Comparison of ENCODE assay signal across 26 cellular contexts in genomic region chr18:11529081-11529480, GRCh38.
"Had no signal": no experiment of that assay in that cellular context is flagged by ENCODE, and none has a peak within 500 bp of the region (broad histone marks: within the 10 kb centered on the region; RNA-seq: fewer than 3 reads in every experiment).

No MANE protein-coding gene starts in this region.

- H3K27ac ChIP-seq: ascending aorta, breast epithelium, epithelial cell of prostate, esophagus squamous epithelium, sigmoid colon, suprapubic skin, tibial artery, upper lobe of right lung had no signal

- DNase-seq: activated CD4-positive, alpha-beta T cell treated with anti-CD3 and anti-CD28 coated beads for 4 hours; activated CD4-positive, alpha-beta T cell treated with anti-CD3 and anti-CD28 coated beads, Interleukin-2, amount 50 U/mL, for 4 hours; activated effector memory CD4-positive, alpha-beta T cell treated with Interleukin-2 at 50 U/mL for 16 hours; activated naive CD4-positive, alpha-beta T cell treated with Interleukin-2 at 50 U/mL for 16 hours; activated naive CD8-positive, alpha-beta T cell treated with anti-CD3 and anti-CD28 coated beads for 36 hours; effector CD8-positive, alpha-beta T cell; esophagus squamous epithelium; head of caudate nucleus; hippocampal formation; left cardiac atrium; left ventricle myocardium superior; mucosa of descending colon; retina; sigmoid colon; stimulated activated CD4-positive, alpha-beta T cell treated with anti-CD3 and anti-CD28 coated beads, Interleukin-15, amount 100 ng/mL, for 24 hours; stimulated activated CD4-positive, alpha-beta T cell treated with anti-CD3 and anti-CD28 coated beads, Interleukin-2, amount 100 ng/mL, for 24 hours; stimulated activated naive B cell treated with anti-CD40 and anti-IgM and Interleukin-4, amounts not matched to agents 10 μg/mL and 1 μg/mL and 100 μg/mL, for 72 hours; tibial artery; upper lobe of right lung had no signal

- ATAC-seq: left cardiac atrium; left ventricle myocardium superior; mucosa of descending colon; stimulated activated naive B cell treated with anti-CD40 and anti-IgM and Interleukin-4, amounts not matched to agents 10 μg/mL and 1 μg/mL and 100 μg/mL, for 72 hours; upper lobe of right lung had no signal

- H3K4me1 ChIP-seq: ascending aorta, breast epithelium, esophagus squamous epithelium, sigmoid colon, suprapubic skin, tibial artery, upper lobe of right lung had no signal

- H3K27me3 ChIP-seq: ascending aorta, breast epithelium, esophagus squamous epithelium, sigmoid colon, suprapubic skin, tibial artery, upper lobe of right lung had no signal

- H3K9me3 ChIP-seq: ascending aorta, esophagus squamous epithelium, mucosa of descending colon, sigmoid colon, tibial artery, upper lobe of right lung had no signal

- H3K4me3 ChIP-seq: ascending aorta, breast epithelium, esophagus squamous epithelium, mucosa of descending colon, sigmoid colon, suprapubic skin, tibial artery, upper lobe of right lung had no signal

- H3K36me3 ChIP-seq: ascending aorta, breast epithelium, esophagus squamous epithelium, sigmoid colon, suprapubic skin, tibial artery, upper lobe of right lung had no signal

- FAIRE-seq: colon, endometrium, keratinocyte had no signal
